Comparison of ENCODE assay signal across 1 cellular context in the genomic region with DNA sequence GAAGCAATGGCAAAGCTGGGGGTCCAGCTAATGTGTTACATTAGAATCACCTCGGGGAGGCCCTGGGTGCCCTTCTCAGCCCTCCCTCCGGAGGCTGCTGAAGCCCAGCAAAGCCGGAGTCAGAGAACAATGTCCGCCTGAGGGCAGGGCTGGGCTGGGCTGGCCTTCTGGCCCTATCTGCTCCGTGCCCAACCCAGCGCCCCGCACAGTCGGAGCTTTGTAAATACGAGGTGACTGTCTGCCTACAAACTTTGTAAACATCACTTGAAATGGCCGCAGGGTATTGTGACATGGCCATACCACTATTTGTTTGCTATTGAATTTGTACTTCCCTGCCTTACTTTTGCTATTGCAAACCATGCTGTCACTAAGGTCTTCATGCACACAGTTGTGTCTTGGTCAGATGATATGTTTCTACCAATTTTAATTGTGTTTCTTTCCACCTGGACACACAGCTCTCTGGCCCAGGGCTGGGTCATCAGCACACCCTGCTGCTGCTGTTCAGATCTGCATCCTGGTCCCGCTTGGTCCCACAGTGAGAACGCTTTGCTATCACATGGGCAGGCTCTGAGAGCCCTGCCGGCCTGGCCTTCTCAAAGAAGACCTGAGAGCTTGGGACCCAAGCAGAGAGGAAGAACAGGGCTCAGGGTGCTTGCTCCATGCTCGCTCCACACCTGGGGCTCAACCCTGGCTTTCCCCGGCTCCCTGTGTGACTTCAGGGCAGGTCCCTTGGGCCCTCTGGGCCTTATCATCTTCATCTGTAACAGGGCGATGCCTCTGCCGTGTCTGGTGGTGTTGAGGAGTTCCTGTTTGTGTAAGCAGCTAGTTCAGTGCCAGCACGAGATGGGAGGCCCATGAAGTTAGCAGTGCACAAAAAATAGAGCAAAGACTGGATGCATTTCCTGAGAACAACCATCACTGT.
TF ChIP-seq lines count a peak whose summit lies in the region.

No MANE protein-coding gene starts in this region.

TF ChIP-seq in HepG2, 621 proteins besides CTCF, POLR2A, EP300 and RAD21 (continued from another document and continues in another):
- TF ChIP-seq, protein P1, sequence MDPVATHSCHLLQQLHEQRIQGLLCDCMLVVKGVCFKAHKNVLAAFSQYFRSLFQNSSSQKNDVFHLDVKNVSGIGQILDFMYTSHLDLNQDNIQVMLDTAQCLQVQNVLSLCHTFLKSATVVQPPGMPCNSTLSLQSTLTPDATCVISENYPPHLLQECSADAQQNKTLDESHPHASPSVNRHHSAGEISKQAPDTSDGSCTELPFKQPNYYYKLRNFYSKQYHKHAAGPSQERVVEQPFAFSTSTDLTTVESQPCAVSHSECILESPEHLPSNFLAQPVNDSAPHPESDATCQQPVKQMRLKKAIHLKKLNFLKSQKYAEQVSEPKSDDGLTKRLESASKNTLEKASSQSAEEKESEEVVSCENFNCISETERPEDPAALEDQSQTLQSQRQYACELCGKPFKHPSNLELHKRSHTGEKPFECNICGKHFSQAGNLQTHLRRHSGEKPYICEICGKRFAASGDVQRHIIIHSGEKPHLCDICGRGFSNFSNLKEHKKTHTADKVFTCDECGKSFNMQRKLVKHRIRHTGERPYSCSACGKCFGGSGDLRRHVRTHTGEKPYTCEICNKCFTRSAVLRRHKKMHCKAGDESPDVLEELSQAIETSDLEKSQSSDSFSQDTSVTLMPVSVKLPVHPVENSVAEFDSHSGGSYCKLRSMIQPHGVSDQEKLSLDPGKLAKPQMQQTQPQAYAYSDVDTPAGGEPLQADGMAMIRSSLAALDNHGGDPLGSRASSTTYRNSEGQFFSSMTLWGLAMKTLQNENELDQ (CRISPR knock-in tag; IDR thresholded peaks at IDR 0.05; ENCODE audit: borderline replicate concordance): no peak
- TF ChIP-seq MLLT10 (CRISPR knock-in tag; IDR thresholded peaks at IDR 0.05) (no peak), RORA (CRISPR knock-in tag; IDR thresholded peaks at IDR 0.05) (no peak), ATRX (CRISPR knock-in tag; IDR thresholded peaks at IDR 0.05; ENCODE audit: borderline replicate concordance) (no peak), HCFC1 (IDR thresholded peaks at IDR 0.05; ENCODE audit: low read depth, low read length) (no peak), ZFP36 (IDR thresholded peaks at IDR 0.05; ENCODE audit: borderline replicate concordance, low read depth, low read length, partially characterized antibody) (no peak), STAG1 (CRISPR knock-in tag; IDR thresholded peaks at IDR 0.05) (peak; percentile 46), ZNF724P (CRISPR knock-in tag; IDR thresholded peaks at IDR 0.05; ENCODE audit: borderline replicate concordance) (peak; percentile 63; the same call in 1 of the 2 replicates), IKZF1 (IDR thresholded peaks at IDR 0.05) (no peak), TAF15 (IDR thresholded peaks at IDR 0.05; ENCODE audit: low read depth, low read length, poor library complexity, severe bottlenecking) (no peak), CEBPB (IDR thresholded peaks at IDR 0.05; ENCODE audit: borderline replicate concordance, low read depth, low read length) (peak; percentile 100), ASH2L (IDR thresholded peaks at IDR 0.05; ENCODE audit: insufficient read length, low read depth, low read length) (peak; percentile 69), KDM5B (CRISPR knock-in tag; IDR thresholded peaks at IDR 0.05; ENCODE audit: borderline replicate concordance) (peak; percentile 79; the same call in 1 of the 2 replicates), MED8 (CRISPR knock-in tag; IDR thresholded peaks at IDR 0.05; ENCODE audit: insufficient replicate concordance) (peak; percentile 77), JUNB (CRISPR knock-in tag; IDR thresholded peaks at IDR 0.05; ENCODE audit: borderline replicate concordance) (no peak), ATF1 (CRISPR knock-in tag; IDR thresholded peaks at IDR 0.05) (no peak), NFRKB (IDR thresholded peaks at IDR 0.05) (no peak), ELF3 (CRISPR knock-in tag; IDR thresholded peaks at IDR 0.05) (peak; percentile 95), RFXANK (CRISPR knock-in tag; IDR thresholded peaks at IDR 0.05) (0 out of 2 replicates have a peak, but pooled peaks have one; percentile 70), ZNF605 (CRISPR knock-in tag; IDR thresholded peaks at IDR 0.05) (peak; percentile 73; the same call in 1 of the 2 replicates), KDM3A (CRISPR knock-in tag; IDR thresholded peaks at IDR 0.05; ENCODE audit: low read depth) (peak; percentile 94), ZNF782 (CRISPR knock-in tag; IDR thresholded peaks at IDR 0.05; ENCODE audit: borderline replicate concordance) (no peak)
- TF ChIP-seq, protein P2, sequence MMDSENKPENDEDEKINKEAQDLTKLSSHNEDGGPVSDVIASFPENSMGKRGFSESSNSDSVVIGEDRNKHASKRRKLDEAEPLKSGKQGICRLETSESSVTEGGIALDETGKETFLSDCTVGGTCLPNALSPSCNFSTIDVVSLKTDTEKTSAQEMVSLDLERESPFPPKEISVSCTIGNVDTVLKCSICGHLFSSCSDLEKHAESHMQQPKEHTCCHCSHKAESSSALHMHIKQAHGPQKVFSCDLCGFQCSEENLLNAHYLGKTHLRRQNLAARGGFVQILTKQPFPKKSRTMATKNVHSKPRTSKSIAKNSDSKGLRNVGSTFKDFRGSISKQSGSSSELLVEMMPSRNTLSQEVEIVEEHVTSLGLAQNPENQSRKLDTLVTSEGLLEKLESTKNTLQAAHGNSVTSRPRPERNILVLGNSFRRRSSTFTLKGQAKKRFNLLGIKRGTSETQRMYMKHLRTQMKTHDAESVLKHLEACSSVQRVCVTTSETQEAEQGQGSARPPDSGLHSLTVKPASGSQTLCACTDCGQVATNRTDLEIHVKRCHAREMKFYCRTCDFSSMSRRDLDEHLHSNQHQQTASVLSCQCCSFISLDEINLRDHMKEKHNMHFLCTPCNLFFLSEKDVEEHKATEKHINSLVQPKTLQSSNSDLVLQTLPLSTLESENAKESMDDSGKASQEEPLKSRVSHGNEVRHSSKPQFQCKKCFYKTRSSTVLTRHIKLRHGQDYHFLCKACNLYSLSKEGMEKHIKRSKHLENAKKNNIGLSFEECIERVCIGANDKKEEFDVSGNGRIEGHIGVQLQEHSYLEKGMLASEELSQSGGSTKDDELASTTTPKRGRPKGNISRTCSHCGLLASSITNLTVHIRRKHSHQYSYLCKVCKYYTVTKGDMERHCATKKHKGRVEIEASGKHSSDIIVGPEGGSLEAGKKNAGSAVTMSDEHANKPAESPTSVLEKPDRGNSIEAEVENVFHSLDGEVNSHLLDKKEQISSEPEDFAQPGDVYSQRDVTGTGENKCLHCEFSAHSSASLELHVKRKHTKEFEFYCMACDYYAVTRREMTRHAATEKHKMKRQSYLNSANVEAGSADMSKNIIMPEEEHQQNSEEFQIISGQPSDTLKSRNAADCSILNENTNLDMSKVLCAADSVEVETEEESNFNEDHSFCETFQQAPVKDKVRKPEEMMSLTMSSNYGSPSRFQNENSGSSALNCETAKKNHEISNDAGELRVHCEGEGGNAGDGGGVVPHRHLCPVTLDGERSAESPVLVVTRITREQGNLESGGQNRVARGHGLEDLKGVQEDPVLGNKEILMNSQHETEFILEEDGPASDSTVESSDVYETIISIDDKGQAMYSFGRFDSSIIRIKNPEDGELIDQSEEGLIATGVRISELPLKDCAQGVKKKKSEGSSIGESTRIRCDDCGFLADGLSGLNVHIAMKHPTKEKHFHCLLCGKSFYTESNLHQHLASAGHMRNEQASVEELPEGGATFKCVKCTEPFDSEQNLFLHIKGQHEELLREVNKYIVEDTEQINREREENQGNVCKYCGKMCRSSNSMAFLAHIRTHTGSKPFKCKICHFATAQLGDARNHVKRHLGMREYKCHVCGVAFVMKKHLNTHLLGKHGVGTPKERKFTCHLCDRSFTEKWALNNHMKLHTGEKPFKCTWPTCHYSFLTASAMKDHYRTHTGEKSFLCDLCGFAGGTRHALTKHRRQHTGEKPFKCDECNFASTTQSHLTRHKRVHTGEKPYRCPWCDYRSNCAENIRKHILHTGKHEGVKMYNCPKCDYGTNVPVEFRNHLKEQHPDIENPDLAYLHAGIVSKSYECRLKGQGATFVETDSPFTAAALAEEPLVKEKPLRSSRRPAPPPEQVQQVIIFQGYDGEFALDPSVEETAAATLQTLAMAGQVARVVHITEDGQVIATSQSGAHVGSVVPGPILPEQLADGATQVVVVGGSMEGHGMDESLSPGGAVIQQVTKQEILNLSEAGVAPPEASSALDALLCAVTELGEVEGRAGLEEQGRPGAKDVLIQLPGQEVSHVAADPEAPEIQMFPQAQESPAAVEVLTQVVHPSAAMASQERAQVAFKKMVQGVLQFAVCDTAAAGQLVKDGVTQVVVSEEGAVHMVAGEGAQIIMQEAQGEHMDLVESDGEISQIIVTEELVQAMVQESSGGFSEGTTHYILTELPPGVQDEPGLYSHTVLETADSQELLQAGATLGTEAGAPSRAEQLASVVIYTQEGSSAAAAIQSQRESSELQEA (CRISPR knock-in tag; IDR thresholded peaks at IDR 0.05; ENCODE audit: not compliant biosample characterization): peak; percentile 43
- TF ChIP-seq, protein P3, sequence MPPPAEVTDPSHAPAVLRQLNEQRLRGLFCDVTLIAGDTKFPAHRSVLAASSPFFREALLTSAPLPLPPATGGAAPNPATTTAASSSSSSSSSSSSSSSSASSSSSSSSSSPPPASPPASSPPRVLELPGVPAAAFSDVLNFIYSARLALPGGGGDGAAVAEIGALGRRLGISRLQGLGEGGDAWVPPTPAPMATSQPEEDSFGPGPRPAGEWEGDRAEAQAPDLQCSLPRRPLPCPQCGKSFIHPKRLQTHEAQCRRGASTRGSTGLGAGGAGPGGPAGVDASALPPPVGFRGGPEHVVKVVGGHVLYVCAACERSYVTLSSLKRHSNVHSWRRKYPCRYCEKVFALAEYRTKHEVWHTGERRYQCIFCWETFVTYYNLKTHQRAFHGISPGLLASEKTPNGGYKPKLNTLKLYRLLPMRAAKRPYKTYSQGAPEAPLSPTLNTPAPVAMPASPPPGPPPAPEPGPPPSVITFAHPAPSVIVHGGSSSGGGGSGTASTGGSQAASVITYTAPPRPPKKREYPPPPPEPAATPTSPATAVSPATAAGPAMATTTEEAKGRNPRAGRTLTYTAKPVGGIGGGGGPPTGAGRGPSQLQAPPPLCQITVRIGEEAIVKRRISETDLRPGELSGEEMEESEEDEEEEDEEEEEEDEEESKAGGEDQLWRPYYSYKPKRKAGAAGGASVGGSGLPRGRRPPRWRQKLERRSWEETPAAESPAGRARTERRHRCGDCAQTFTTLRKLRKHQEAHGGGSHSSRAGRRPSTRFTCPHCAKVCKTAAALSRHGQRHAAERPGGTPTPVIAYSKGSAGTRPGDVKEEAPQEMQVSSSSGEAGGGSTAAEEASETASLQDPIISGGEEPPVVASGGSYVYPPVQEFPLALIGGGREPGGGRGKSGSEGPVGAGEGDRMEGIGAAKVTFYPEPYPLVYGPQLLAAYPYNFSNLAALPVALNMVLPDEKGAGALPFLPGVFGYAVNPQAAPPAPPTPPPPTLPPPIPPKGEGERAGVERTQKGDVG (CRISPR knock-in tag; IDR thresholded peaks at IDR 0.05; ENCODE audit: borderline replicate concordance): 0 out of 2 replicates have a peak, but pooled peaks have one; percentile 15
- TF ChIP-seq, protein P4, sequence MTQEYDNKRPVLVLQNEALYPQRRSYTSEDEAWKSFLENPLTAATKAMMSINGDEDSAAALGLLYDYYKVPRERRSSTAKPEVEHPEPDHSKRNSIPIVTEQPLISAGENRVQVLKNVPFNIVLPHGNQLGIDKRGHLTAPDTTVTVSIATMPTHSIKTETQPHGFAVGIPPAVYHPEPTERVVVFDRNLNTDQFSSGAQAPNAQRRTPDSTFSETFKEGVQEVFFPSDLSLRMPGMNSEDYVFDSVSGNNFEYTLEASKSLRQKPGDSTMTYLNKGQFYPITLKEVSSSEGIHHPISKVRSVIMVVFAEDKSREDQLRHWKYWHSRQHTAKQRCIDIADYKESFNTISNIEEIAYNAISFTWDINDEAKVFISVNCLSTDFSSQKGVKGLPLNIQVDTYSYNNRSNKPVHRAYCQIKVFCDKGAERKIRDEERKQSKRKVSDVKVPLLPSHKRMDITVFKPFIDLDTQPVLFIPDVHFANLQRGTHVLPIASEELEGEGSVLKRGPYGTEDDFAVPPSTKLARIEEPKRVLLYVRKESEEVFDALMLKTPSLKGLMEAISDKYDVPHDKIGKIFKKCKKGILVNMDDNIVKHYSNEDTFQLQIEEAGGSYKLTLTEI (CRISPR knock-in tag; conservative IDR thresholded peaks at IDR 0.05): no peak
- TF ChIP-seq, protein P5, sequence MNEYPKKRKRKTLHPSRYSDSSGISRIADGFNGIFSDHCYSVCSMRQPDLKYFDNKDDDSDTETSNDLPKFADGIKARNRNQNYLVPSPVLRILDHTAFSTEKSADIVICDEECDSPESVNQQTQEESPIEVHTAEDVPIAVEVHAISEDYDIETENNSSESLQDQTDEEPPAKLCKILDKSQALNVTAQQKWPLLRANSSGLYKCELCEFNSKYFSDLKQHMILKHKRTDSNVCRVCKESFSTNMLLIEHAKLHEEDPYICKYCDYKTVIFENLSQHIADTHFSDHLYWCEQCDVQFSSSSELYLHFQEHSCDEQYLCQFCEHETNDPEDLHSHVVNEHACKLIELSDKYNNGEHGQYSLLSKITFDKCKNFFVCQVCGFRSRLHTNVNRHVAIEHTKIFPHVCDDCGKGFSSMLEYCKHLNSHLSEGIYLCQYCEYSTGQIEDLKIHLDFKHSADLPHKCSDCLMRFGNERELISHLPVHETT (CRISPR knock-in tag; conservative IDR thresholded peaks at IDR 0.05): peak; percentile 52; the same call in 1 of the 2 replicates
- TF ChIP-seq, protein P6, sequence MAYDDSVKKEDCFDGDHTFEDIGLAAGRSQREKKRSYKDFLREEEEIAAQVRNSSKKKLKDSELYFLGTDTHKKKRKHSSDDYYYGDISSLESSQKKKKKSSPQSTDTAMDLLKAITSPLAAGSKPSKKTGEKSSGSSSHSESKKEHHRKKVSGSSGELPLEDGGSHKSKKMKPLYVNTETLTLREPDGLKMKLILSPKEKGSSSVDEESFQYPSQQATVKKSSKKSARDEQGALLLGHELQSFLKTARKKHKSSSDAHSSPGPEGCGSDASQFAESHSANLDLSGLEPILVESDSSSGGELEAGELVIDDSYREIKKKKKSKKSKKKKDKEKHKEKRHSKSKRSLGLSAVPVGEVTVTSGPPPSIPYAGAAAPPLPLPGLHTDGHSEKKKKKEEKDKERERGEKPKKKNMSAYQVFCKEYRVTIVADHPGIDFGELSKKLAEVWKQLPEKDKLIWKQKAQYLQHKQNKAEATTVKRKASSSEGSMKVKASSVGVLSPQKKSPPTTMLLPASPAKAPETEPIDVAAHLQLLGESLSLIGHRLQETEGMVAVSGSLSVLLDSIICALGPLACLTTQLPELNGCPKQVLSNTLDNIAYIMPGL (CRISPR knock-in tag; IDR thresholded peaks at IDR 0.05; ENCODE audit: borderline replicate concordance in 1 of 2, low read depth in 1 of 2): peak in 1 of 2 experiments; percentile 85; a peak in 1 of 4 replicates
- TF ChIP-seq, protein P7, sequence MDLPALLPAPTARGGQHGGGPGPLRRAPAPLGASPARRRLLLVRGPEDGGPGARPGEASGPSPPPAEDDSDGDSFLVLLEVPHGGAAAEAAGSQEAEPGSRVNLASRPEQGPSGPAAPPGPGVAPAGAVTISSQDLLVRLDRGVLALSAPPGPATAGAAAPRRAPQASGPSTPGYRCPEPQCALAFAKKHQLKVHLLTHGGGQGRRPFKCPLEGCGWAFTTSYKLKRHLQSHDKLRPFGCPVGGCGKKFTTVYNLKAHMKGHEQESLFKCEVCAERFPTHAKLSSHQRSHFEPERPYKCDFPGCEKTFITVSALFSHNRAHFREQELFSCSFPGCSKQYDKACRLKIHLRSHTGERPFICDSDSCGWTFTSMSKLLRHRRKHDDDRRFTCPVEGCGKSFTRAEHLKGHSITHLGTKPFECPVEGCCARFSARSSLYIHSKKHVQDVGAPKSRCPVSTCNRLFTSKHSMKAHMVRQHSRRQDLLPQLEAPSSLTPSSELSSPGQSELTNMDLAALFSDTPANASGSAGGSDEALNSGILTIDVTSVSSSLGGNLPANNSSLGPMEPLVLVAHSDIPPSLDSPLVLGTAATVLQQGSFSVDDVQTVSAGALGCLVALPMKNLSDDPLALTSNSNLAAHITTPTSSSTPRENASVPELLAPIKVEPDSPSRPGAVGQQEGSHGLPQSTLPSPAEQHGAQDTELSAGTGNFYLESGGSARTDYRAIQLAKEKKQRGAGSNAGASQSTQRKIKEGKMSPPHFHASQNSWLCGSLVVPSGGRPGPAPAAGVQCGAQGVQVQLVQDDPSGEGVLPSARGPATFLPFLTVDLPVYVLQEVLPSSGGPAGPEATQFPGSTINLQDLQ (CRISPR knock-in tag; IDR thresholded peaks at IDR 0.05): no peak
